ENCODE assay signal across 12 cellular contexts in genomic region chr14:52948836-52949235, GRCh38. TPM values are rescaled to one million over a fixed set of nuclear protein-coding genes. Genes with fewer than 3 reads are reported as not detected.
DNase-seq lines count a peak whose midpoint lies in the region; ATAC-seq, FAIRE-seq and TF ChIP-seq lines count a peak whose summit lies in the region.
"Had no signal": no experiment of that assay in that cellular context is flagged by ENCODE, and none has a peak within 500 bp of the region (broad histone marks: within the 10 kb centered on the region; RNA-seq: fewer than 3 reads in every experiment).

No MANE protein-coding gene starts in this region.

- ATAC-seq in GM23338 (no peak), HG03196 (IDR thresholded peaks at IDR 0.05; ENCODE audit: unreplicated experiment) (no peak)
- no peak for ATAC-seq in stimulated activated naive B cell treated with anti-CD40 and anti-IgM and Interleukin-4, amounts not matched to agents 10 μg/mL and 1 μg/mL and 100 μg/mL, for 72 hours (replicated peaks)

- H3K27ac ChIP-seq in GM23338 (ENCODE audit: low read depth) = no peak overlapping the region
- H3K27ac ChIP-seq in skeletal muscle tissue (ENCODE audit: low read depth, low read length) = peak overlapping the region; percentile 98

- no peaks in the 10 kb centered on the region for H4K20me1 ChIP-seq in GM23338 (replicated peaks; ENCODE audit: insufficient read depth)

- no peak overlapping the region for H3K9ac ChIP-seq in skeletal muscle tissue (ENCODE audit: low read depth in 1 of 3, low read length in 3 of 3)

- H3K27me3 ChIP-seq in GM23338 (ENCODE audit: insufficient read depth) (no peaks in the 10 kb centered on the region), skeletal muscle tissue (ENCODE audit: control insufficient read depth in 3 of 3, insufficient read depth in 3 of 3, low read length in 3 of 3) (no peaks in the 10 kb centered on the region)

- peak overlapping the region; percentile 88 for H3K4me3 ChIP-seq in GM23338
- peak overlapping the region; percentile 92 for H3K4me3 ChIP-seq in astrocyte of the spinal cord (ENCODE audit: low read depth, low read length)
- peak overlapping the region; percentile 95 for H3K4me3 ChIP-seq in iPS-18c (ENCODE audit: insufficient read depth, low read depth, low read length)
- peak overlapping the region in 1 of 3 donors; percentile 96 for H3K4me3 ChIP-seq in skeletal muscle tissue (ENCODE audit: low read length in 3 of 3)

- H3K9me3 Mint-ChIP-seq in GM23338 = no peaks in the 10 kb centered on the region; the same call in 2 of the 3 replicates
- no peaks in the 10 kb centered on the region for H3K9me3 Mint-ChIP-seq in stimulated activated naive B cell treated with anti-CD40 and anti-IgM and Interleukin-4, amounts not matched to agents 10 μg/mL and 1 μg/mL and 100 μg/mL, for 72 hours
- H3K9me3 Mint-ChIP-seq: activated naive CD8-positive, alpha-beta T cell treated with anti-CD3 and anti-CD28 coated beads, Interleukin-2, amount 10 ng/mL, durations not matched to agents 7 days and 5 days had no signal

- H3K9me2 ChIP-seq in GM23338 (ENCODE audit: insufficient read depth) = no peaks in the 10 kb centered on the region

- H3K9me3 ChIP-seq in iPS-18c (ENCODE audit: control insufficient read depth, insufficient read depth, low read length) (no peaks in the 10 kb centered on the region), skeletal muscle tissue (ENCODE audit: control insufficient read depth in 3 of 3, low read length in 3 of 3) (no peaks in the 10 kb centered on the region)

- H3K36me3 ChIP-seq in GM23338 (ENCODE audit: insufficient read depth) (no peaks in the 10 kb centered on the region; the same call in 1 of the 2 replicates), skeletal muscle tissue (ENCODE audit: control insufficient read depth in 3 of 3, insufficient read depth in 3 of 3, low read length in 3 of 3) (no peaks in the 10 kb centered on the region)

- in situ Hi-C loops in astrocyte of the spinal cord (cut with HindIII; ENCODE audit: low sequenced_read_pairs) = no loop called here

- H3K4me1 ChIP-seq in GM23338 (ENCODE audit: insufficient read depth) = peaks cover 27% of the 10 kb centered on the region
- H3K4me1 ChIP-seq in skeletal muscle tissue (ENCODE audit: control insufficient read depth in 3 of 3, insufficient read depth in 3 of 3, low read length in 3 of 3) = peaks cover 12 to 38% (median 20%) of the 10 kb centered on the region in 3 donors

- no peaks in the 10 kb centered on the region; the same call in 1 of the 2 replicates for H3F3A ChIP-seq in GM23338 (replicated peaks; ENCODE audit: low read depth)

- no peak overlapping the region for H3K27ac Mint-ChIP-seq in GM23338
- H3K27ac Mint-ChIP-seq in stimulated activated naive B cell treated with anti-CD40 and anti-IgM and Interleukin-4, amounts not matched to agents 10 μg/mL and 1 μg/mL and 100 μg/mL, for 72 hours = no peak overlapping the region
- H3K27ac Mint-ChIP-seq: activated naive CD8-positive, alpha-beta T cell treated with anti-CD3 and anti-CD28 coated beads, Interleukin-2, amount 10 ng/mL, durations not matched to agents 7 days and 5 days had no signal

- FAIRE-seq in GM12892 (lab: Jason Lieb, UNC) = no peak
- FAIRE-seq: small intestine had no signal

- H3K4me3 Mint-ChIP-seq in GM23338 = peak overlapping the region; percentile 99
- no peak overlapping the region for H3K4me3 Mint-ChIP-seq in stimulated activated naive B cell treated with anti-CD40 and anti-IgM and Interleukin-4, amounts not matched to agents 10 μg/mL and 1 μg/mL and 100 μg/mL, for 72 hours

- H3K4me1 Mint-ChIP-seq in GM23338 = peaks cover 44% of the 10 kb centered on the region
- H3K4me1 Mint-ChIP-seq in stimulated activated naive B cell treated with anti-CD40 and anti-IgM and Interleukin-4, amounts not matched to agents 10 μg/mL and 1 μg/mL and 100 μg/mL, for 72 hours = peaks cover 16% of the 10 kb centered on the region in 2 donors

- no peak for TF ChIP-seq POLR2A in GM12892 (IDR thresholded peaks at IDR 0.05; ENCODE audit: low read depth, low read length)

- H3K79me2 ChIP-seq in GM23338 (replicated peaks; ENCODE audit: insufficient read depth) = peaks cover 67% of the 10 kb centered on the region

- peaks cover 8% of the 10 kb centered on the region for H3K27me3 Mint-ChIP-seq in GM23338 (ENCODE audit: insufficient read depth, low read depth, poor library complexity)
- peaks cover 44 to 56% of the 10 kb centered on the region in 2 donors for H3K27me3 Mint-ChIP-seq in stimulated activated naive B cell treated with anti-CD40 and anti-IgM and Interleukin-4, amounts not matched to agents 10 μg/mL and 1 μg/mL and 100 μg/mL, for 72 hours

- H3K36me3 Mint-ChIP-seq in GM23338 (ENCODE audit: low read depth) = peaks cover 34% of the 10 kb centered on the region
- no peaks in the 10 kb centered on the region for H3K36me3 Mint-ChIP-seq in stimulated activated naive B cell treated with anti-CD40 and anti-IgM and Interleukin-4, amounts not matched to agents 10 μg/mL and 1 μg/mL and 100 μg/mL, for 72 hours
- H3K36me3 Mint-ChIP-seq: activated naive CD8-positive, alpha-beta T cell treated with anti-CD3 and anti-CD28 coated beads, Interleukin-2, amount 10 ng/mL, durations not matched to agents 7 days and 5 days had no signal

- DNase-seq in GM23338 (ENCODE audit: low spot score) = no peak
- no peak for DNase-seq in astrocyte of the spinal cord (ENCODE audit: low read depth, low spot score)
- DNase-seq in NCI-H1436 (lab: John Stamatoyannopoulos, UW) = no peak
- DNase-seq in GM12892 (ENCODE audit: insufficient read length) = no peak
- DNase-seq in stimulated activated naive B cell treated with anti-CD40 and anti-IgM and Interleukin-4, amounts not matched to agents 10 μg/mL and 1 μg/mL and 100 μg/mL, for 72 hours = no peak
- DNase-seq: activated CD4-positive, CD25-positive, alpha-beta regulatory T cell treated with anti-CD3 and anti-CD28 coated beads, Interleukin-2, amount 50 U/mL, for 72 hours; activated naive CD8-positive, alpha-beta T cell treated with anti-CD3 and anti-CD28 coated beads, Interleukin-2, amount 10 ng/mL, durations not matched to agents 7 days and 5 days; DMS153; small intestine had no signal

- no peak overlapping the region for H2AFZ ChIP-seq in GM23338

- TF ChIP-seq CTCF in GM23338 (conservative IDR thresholded peaks at IDR 0.05; ENCODE audit: low read depth in 2 of 2) (no peak), astrocyte of the spinal cord (IDR thresholded peaks at IDR 0.05; ENCODE audit: low read depth, low read length) (no peak)

- peak overlapping the region; percentile 77 for H3K4me2 ChIP-seq in GM23338

TF ChIP-seq in GM23338, 12 proteins besides CTCF, POLR2A, EP300 and RAD21 (continues in another document):
- TF ChIP-seq POLR2AphosphoS5 (IDR thresholded peaks at IDR 0.05; ENCODE audit: low read depth) (no peak), NANOG (IDR thresholded peaks at IDR 0.05; ENCODE audit: borderline replicate concordance) (no peak), STAT1 (IDR thresholded peaks at IDR 0.05; ENCODE audit: unreplicated experiment) (no peak), ZNF114 (CRISPR knock-in tag; IDR thresholded peaks at IDR 0.05) (no peak), EZH2 (IDR thresholded peaks at IDR 0.05; ENCODE audit: low read depth, unreplicated experiment) (no peak)

RNA-seq across cellular contexts. Expression of gene FERMT2, which starts 2.0 kb away (rescaled TPM):
- 102 and 108 TPM in 2 replicates for total RNA-seq in GM23338 (2014; rRNA removed; shearing (Covaris generic))
- polyA plus RNA-seq in GM23338 (2016; fragmentation: Nextera tagmentation; extraction: Ambion mirVana) = 148 and 152 TPM in 2 replicates
- total RNA-seq in skeletal muscle tissue = 98.6 TPM
- 23.4 TPM for polyA plus RNA-seq in GM12892 (2012; ENCODE audit: missing spikeins)
